1 cellular context compared by ENCODE assay signal in genomic region chr1:51284487-51284954, GRCh38.
A peak's percentile ranks its signal among the peaks of the same experiment; 100 is the strongest.
TF ChIP-seq lines count a peak whose summit lies in the region.

No MANE protein-coding gene starts in this region.

TF ChIP-seq in K562, 482 proteins besides CTCF, POLR2A, EP300 and RAD21 (continued from another document and continues in another):
- no peak for TF ChIP-seq IRF2 (CRISPR knock-in tag; IDR thresholded peaks at IDR 0.05)
- TF ChIP-seq ZBTB43 (CRISPR knock-in tag; IDR thresholded peaks at IDR 0.05) = no peak
- TF ChIP-seq DLX4 (CRISPR knock-in tag; IDR thresholded peaks at IDR 0.05) = no peak
- no peak for TF ChIP-seq SNIP1 (IDR thresholded peaks at IDR 0.05; ENCODE audit: low read depth)
- TF ChIP-seq EP400 (IDR thresholded peaks at IDR 0.05) = no peak; the same call in 1 of the 2 replicates
- TF ChIP-seq FOXA1 (IDR thresholded peaks at IDR 0.05; ENCODE audit: borderline replicate concordance) = no peak
- TF ChIP-seq SRSF1 (IDR thresholded peaks at IDR 0.05; ENCODE audit: low read depth, low read length) = no peak
- TF ChIP-seq ZFPM2 (CRISPR knock-in tag; IDR thresholded peaks at IDR 0.05) = no peak
- TF ChIP-seq ELK1 (CRISPR knock-in tag; IDR thresholded peaks at IDR 0.05) = no peak
- TF ChIP-seq ZNF224 (CRISPR knock-in tag; IDR thresholded peaks at IDR 0.05) = no peak
- TF ChIP-seq XRCC4 (IDR thresholded peaks at IDR 0.05; ENCODE audit: extremely low read depth, insufficient read depth, insufficient read length) = no peak
- TF ChIP-seq NEUROD1 (IDR thresholded peaks at IDR 0.05; ENCODE audit: borderline replicate concordance, low read depth, low read length, partially characterized antibody) = peak; percentile 94
- no peak for TF ChIP-seq ZNF445 (CRISPR knock-in tag; IDR thresholded peaks at IDR 0.05; ENCODE audit: low read depth)
- TF ChIP-seq, protein P1, sequence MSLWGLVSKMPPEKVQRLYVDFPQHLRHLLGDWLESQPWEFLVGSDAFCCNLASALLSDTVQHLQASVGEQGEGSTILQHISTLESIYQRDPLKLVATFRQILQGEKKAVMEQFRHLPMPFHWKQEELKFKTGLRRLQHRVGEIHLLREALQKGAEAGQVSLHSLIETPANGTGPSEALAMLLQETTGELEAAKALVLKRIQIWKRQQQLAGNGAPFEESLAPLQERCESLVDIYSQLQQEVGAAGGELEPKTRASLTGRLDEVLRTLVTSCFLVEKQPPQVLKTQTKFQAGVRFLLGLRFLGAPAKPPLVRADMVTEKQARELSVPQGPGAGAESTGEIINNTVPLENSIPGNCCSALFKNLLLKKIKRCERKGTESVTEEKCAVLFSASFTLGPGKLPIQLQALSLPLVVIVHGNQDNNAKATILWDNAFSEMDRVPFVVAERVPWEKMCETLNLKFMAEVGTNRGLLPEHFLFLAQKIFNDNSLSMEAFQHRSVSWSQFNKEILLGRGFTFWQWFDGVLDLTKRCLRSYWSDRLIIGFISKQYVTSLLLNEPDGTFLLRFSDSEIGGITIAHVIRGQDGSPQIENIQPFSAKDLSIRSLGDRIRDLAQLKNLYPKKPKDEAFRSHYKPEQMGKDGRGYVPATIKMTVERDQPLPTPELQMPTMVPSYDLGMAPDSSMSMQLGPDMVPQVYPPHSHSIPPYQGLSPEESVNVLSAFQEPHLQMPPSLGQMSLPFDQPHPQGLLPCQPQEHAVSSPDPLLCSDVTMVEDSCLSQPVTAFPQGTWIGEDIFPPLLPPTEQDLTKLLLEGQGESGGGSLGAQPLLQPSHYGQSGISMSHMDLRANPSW (CRISPR knock-in tag; IDR thresholded peaks at IDR 0.05) = no peak; the same call in 1 of the 2 replicates
- no peak for TF ChIP-seq FUS (optimal IDR thresholded peaks at IDR 0.05; ENCODE audit: low read depth, low read length)
- TF ChIP-seq SPI1 (IDR thresholded peaks at IDR 0.05; ENCODE audit: borderline replicate concordance, low read depth, low read length) = peak; percentile 60; the same call in 1 of the 2 replicates
- no peak for TF ChIP-seq ZNF239 (CRISPR knock-in tag; IDR thresholded peaks at IDR 0.05)
- no peak for TF ChIP-seq ZBTB7A (IDR thresholded peaks at IDR 0.05; ENCODE audit: borderline replicate concordance, control insufficient read depth, low read depth, low read length)
- TF ChIP-seq TSC22D4 (tag; IDR thresholded peaks at IDR 0.05) = no peak
- no peak for TF ChIP-seq ZNF778 (CRISPR knock-in tag; IDR thresholded peaks at IDR 0.05)
- TF ChIP-seq, protein P2, sequence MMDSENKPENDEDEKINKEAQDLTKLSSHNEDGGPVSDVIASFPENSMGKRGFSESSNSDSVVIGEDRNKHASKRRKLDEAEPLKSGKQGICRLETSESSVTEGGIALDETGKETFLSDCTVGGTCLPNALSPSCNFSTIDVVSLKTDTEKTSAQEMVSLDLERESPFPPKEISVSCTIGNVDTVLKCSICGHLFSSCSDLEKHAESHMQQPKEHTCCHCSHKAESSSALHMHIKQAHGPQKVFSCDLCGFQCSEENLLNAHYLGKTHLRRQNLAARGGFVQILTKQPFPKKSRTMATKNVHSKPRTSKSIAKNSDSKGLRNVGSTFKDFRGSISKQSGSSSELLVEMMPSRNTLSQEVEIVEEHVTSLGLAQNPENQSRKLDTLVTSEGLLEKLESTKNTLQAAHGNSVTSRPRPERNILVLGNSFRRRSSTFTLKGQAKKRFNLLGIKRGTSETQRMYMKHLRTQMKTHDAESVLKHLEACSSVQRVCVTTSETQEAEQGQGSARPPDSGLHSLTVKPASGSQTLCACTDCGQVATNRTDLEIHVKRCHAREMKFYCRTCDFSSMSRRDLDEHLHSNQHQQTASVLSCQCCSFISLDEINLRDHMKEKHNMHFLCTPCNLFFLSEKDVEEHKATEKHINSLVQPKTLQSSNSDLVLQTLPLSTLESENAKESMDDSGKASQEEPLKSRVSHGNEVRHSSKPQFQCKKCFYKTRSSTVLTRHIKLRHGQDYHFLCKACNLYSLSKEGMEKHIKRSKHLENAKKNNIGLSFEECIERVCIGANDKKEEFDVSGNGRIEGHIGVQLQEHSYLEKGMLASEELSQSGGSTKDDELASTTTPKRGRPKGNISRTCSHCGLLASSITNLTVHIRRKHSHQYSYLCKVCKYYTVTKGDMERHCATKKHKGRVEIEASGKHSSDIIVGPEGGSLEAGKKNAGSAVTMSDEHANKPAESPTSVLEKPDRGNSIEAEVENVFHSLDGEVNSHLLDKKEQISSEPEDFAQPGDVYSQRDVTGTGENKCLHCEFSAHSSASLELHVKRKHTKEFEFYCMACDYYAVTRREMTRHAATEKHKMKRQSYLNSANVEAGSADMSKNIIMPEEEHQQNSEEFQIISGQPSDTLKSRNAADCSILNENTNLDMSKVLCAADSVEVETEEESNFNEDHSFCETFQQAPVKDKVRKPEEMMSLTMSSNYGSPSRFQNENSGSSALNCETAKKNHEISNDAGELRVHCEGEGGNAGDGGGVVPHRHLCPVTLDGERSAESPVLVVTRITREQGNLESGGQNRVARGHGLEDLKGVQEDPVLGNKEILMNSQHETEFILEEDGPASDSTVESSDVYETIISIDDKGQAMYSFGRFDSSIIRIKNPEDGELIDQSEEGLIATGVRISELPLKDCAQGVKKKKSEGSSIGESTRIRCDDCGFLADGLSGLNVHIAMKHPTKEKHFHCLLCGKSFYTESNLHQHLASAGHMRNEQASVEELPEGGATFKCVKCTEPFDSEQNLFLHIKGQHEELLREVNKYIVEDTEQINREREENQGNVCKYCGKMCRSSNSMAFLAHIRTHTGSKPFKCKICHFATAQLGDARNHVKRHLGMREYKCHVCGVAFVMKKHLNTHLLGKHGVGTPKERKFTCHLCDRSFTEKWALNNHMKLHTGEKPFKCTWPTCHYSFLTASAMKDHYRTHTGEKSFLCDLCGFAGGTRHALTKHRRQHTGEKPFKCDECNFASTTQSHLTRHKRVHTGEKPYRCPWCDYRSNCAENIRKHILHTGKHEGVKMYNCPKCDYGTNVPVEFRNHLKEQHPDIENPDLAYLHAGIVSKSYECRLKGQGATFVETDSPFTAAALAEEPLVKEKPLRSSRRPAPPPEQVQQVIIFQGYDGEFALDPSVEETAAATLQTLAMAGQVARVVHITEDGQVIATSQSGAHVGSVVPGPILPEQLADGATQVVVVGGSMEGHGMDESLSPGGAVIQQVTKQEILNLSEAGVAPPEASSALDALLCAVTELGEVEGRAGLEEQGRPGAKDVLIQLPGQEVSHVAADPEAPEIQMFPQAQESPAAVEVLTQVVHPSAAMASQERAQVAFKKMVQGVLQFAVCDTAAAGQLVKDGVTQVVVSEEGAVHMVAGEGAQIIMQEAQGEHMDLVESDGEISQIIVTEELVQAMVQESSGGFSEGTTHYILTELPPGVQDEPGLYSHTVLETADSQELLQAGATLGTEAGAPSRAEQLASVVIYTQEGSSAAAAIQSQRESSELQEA (IDR thresholded peaks at IDR 0.05; ENCODE audit: low read depth) = no peak
- TF ChIP-seq NFE2L1 (tag; IDR thresholded peaks at IDR 0.05; ENCODE audit: borderline replicate concordance, low read depth) = no peak
- TF ChIP-seq ZBED1 (IDR thresholded peaks at IDR 0.05) = peak; percentile 82; the same call in 1 of the 2 replicates
- TF ChIP-seq L3MBTL2 (IDR thresholded peaks at IDR 0.05) = no peak; the same call in 1 of the 2 replicates
- no peak for TF ChIP-seq MED1 (CRISPR knock-in tag; IDR thresholded peaks at IDR 0.05; ENCODE audit: borderline replicate concordance)
- TF ChIP-seq, protein P3, sequence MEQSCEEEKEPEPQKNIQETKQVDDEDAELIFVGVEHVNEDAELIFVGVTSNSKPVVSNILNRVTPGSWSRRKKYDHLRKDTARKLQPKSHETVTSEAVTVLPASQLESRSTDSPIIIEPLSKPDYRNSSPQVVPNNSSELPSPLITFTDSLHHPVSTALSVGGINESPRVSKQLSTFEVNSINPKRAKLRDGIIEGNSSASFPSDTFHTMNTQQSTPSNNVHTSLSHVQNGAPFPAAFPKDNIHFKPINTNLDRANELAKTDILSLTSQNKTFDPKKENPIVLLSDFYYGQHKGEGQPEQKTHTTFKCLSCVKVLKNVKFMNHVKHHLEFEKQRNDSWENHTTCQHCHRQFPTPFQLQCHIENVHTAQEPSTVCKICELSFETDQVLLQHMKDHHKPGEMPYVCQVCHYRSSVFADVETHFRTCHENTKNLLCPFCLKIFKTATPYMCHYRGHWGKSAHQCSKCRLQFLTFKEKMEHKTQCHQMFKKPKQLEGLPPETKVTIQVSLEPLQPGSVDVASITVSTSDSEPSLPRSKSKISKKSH (CRISPR knock-in tag; IDR thresholded peaks at IDR 0.05) = no peak
- TF ChIP-seq TAF15 (IDR thresholded peaks at IDR 0.05; ENCODE audit: low read depth, low read length) = no peak
- no peak for TF ChIP-seq NR2C1 (IDR thresholded peaks at IDR 0.05)
- TF ChIP-seq NR2C1 (tag; IDR thresholded peaks at IDR 0.05) = peak; percentile 51; the same call in 1 of the 2 replicates
- TF ChIP-seq RBM39 (optimal IDR thresholded peaks at IDR 0.05; ENCODE audit: low read depth, low read length) = no peak
- no peak for TF ChIP-seq ZNF696 (CRISPR knock-in tag; conservative IDR thresholded peaks at IDR 0.05)
- no peak for TF ChIP-seq KLF6 (CRISPR knock-in tag; IDR thresholded peaks at IDR 0.05; ENCODE audit: borderline replicate concordance)
- TF ChIP-seq RBM14 (IDR thresholded peaks at IDR 0.05; ENCODE audit: borderline replicate concordance, insufficient read depth, low read depth, low read length) = no peak
- no peak for TF ChIP-seq POU5F1 (IDR thresholded peaks at IDR 0.05; ENCODE audit: borderline replicate concordance, low read depth, low read length, partially characterized antibody)
- TF ChIP-seq, protein P4, sequence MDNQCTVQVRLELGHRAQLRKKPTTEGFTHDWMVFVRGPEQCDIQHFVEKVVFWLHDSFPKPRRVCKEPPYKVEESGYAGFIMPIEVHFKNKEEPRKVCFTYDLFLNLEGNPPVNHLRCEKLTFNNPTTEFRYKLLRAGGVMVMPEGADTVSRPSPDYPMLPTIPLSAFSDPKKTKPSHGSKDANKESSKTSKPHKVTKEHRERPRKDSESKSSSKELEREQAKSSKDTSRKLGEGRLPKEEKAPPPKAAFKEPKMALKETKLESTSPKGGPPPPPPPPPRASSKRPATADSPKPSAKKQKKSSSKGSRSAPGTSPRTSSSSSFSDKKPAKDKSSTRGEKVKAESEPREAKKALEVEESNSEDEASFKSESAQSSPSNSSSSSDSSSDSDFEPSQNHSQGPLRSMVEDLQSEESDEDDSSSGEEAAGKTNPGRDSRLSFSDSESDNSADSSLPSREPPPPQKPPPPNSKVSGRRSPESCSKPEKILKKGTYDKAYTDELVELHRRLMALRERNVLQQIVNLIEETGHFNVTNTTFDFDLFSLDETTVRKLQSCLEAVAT (IDR thresholded peaks at IDR 0.05) = peak in 1 of 2 experiments; percentile 95; a peak in 2 of 4 replicates
- TF ChIP-seq MXD1 (CRISPR knock-in tag; IDR thresholded peaks at IDR 0.05; ENCODE audit: borderline replicate concordance, poor library complexity, severe bottlenecking) = no peak
- no peak for TF ChIP-seq EZH2 (IDR thresholded peaks at IDR 0.05; ENCODE audit: borderline replicate concordance, low read depth, low read length)
- TF ChIP-seq ZNF518B (CRISPR knock-in tag; IDR thresholded peaks at IDR 0.05) = no peak
- no peak for TF ChIP-seq CBX1 (IDR thresholded peaks at IDR 0.05; ENCODE audit: low read depth)
- TF ChIP-seq SMAD2 (IDR thresholded peaks at IDR 0.05; ENCODE audit: low read depth, low read length) = no peak
- TF ChIP-seq BRF1 (IDR thresholded peaks at IDR 0.05; ENCODE audit: borderline replicate concordance, extremely low read depth, insufficient read length) = no peak
- TF ChIP-seq ZNF77 (CRISPR knock-in tag; IDR thresholded peaks at IDR 0.05) = no peak
